8 cellular contexts compared by ENCODE assay signal in genomic region chrX:24395775-24396174, GRCh38. TPM values are rescaled to one million over a fixed set of nuclear protein-coding genes. Genes with fewer than 3 reads are reported as not detected.
DNase-seq lines count a peak whose midpoint lies in the region; ATAC-seq and TF ChIP-seq lines count a peak whose summit lies in the region.

No MANE protein-coding gene starts in this region.

- ATAC-seq in HG02970 (IDR thresholded peaks at IDR 0.05; ENCODE audit: low FRiP score, unreplicated experiment) (peak; percentile 66), activated B cell treated with CpG ODN at 0.5 μM for 24 hours (ENCODE audit: low read depth) (peak; percentile 70), upper lobe of right lung (peak; percentile 92)

- peak; percentile 49 for TF ChIP-seq CTCF in activated B cell treated with CpG ODN at 0.5 μM for 24 hours (IDR thresholded peaks at IDR 0.05)
- TF ChIP-seq CTCF in endodermal cell (conservative IDR thresholded peaks at IDR 0.05) = peak; percentile 92
- TF ChIP-seq CTCF in upper lobe of right lung (IDR thresholded peaks at IDR 0.05) = peak; percentile 65

- no peaks in the 10 kb centered on the region for H3K9me3 ChIP-seq in endodermal cell (ENCODE audit: control insufficient read depth, low read length)
- no peaks in the 10 kb centered on the region for H3K9me3 ChIP-seq in upper lobe of right lung

- peaks cover 5% of the 10 kb centered on the region for H3K27me3 Mint-ChIP-seq in activated B cell treated with CpG ODN at 0.5 μM for 24 hours
- peaks cover 18% of the 10 kb centered on the region for H3K27me3 Mint-ChIP-seq in endodermal cell (ENCODE audit: insufficient read depth)

- no peak overlapping the region for H3K4me3 Mint-ChIP-seq in activated B cell treated with CpG ODN at 0.5 μM for 24 hours
- H3K4me3 Mint-ChIP-seq in endodermal cell = no peak overlapping the region

- H3K9me3 Mint-ChIP-seq in activated B cell treated with CpG ODN at 0.5 μM for 24 hours (no peaks in the 10 kb centered on the region), endodermal cell (no peaks in the 10 kb centered on the region)

- no peak overlapping the region for H3K27ac Mint-ChIP-seq in activated B cell treated with CpG ODN at 0.5 μM for 24 hours
- no peak overlapping the region for H3K27ac Mint-ChIP-seq in endodermal cell

- POLR2A ChIA-PET in activated B cell treated with CpG ODN at 0.5 μM for 24 hours (lab: Charles Lee) = interaction anchor here (1.0 kb wide), 1 partner anchor 84 kb away, joined by 3 read pairs; no protein-coding TSS in a partner anchor

- DNase-seq in activated gamma-delta T cell treated with Interleukin-2 at 50 U/mL for 16 hours = peak; percentile 28
- no peak for DNase-seq in activated gamma-delta T cell (lab: John Stamatoyannopoulos, UW)
- DNase-seq in NCI-H2196 (lab: John Stamatoyannopoulos, UW; ENCODE audit: unreplicated experiment) = peak; percentile 61
- no peak for DNase-seq in activated B cell treated with CpG ODN at 0.5 μM for 24 hours
- DNase-seq in endodermal cell = peak; percentile 84
- peak; percentile 71 for DNase-seq in midbrain (lab: John Stamatoyannopoulos, UW)
- no peak for DNase-seq in upper lobe of right lung

- H3K27me3 ChIP-seq in endodermal cell (ENCODE audit: control insufficient read depth, insufficient read depth, low read length, poor library complexity, severe bottlenecking) = no peaks in the 10 kb centered on the region
- H3K27me3 ChIP-seq in upper lobe of right lung = no peaks in the 10 kb centered on the region

- no peaks in the 10 kb centered on the region for H3K4me1 Mint-ChIP-seq in activated B cell treated with CpG ODN at 0.5 μM for 24 hours
- H3K4me1 Mint-ChIP-seq in endodermal cell = peaks cover 4% of the 10 kb centered on the region

- no peak overlapping the region for H3K4me3 ChIP-seq in endodermal cell (ENCODE audit: low read length)
- H3K4me3 ChIP-seq in upper lobe of right lung = no peak overlapping the region

- no peaks in the 10 kb centered on the region for H3K36me3 Mint-ChIP-seq in activated B cell treated with CpG ODN at 0.5 μM for 24 hours (ENCODE audit: low read depth)
- no peaks in the 10 kb centered on the region for H3K36me3 Mint-ChIP-seq in endodermal cell (ENCODE audit: low read depth)

- H3K27ac ChIP-seq in endodermal cell (ENCODE audit: low read depth, low read length) (no peak overlapping the region), upper lobe of right lung (no peak overlapping the region)

- intact Hi-C loops in activated B cell treated with CpG ODN at 0.5 μM for 24 hours (cut with micrococcal nuclease) (loop anchor here (1.0 to 10.0 kb wide), 3 partner anchors 104 to 749 kb away; no protein-coding TSS in a partner anchor), upper lobe of right lung (cut with DNase I) (loop anchor here (10.0 kb wide), 1 partner anchor 109 kb away; no protein-coding TSS in a partner anchor)

- H3K4me1 ChIP-seq in endodermal cell (ENCODE audit: control insufficient read depth, insufficient read depth, low read length) (no peaks in the 10 kb centered on the region), upper lobe of right lung (peaks cover 5% of the 10 kb centered on the region)

- 6% methylated on average over 4 of the region's 4 CpGs; no CpG with 5 or more reads in 1 of the 2 experiments for WGBS in endodermal cell (ENCODE audit: insufficient coverage in 1 of 2, insufficient read length in 1 of 2), 2 experiments

- no peak overlapping the region for H3K9ac ChIP-seq in endodermal cell (ENCODE audit: extremely low read depth, low read length, poor library complexity, severe bottlenecking)

- CTCF ChIA-PET in activated B cell treated with CpG ODN at 0.5 μM for 24 hours (lab: Charles Lee) = interaction anchor here (0.6 to 8.7 kb wide), 9 partner anchors 27 to 748 kb away, joined by 3 to 172 read pairs (median 4); no protein-coding TSS in a partner anchor

- no peaks in the 10 kb centered on the region for H3K36me3 ChIP-seq in endodermal cell (ENCODE audit: control insufficient read depth, insufficient read depth, low read length)
- no peaks in the 10 kb centered on the region for H3K36me3 ChIP-seq in upper lobe of right lung

RNA-seq across cellular contexts. Expression of gene SUPT20HL1, which starts 35.3 kb away (rescaled TPM):
- total RNA-seq in activated B cell treated with CpG ODN at 0.5 μM for 24 hours (not detected in 2 replicates), endodermal cell (under 1 TPM in 1 of 2 donors, not detected in 1; 0.09 TPM), upper lobe of right lung (not detected)
- not detected for polyA plus RNA-seq in endodermal cell (2013, experiment 1 of 2)
- polyA plus RNA-seq in endodermal cell (2013, experiment 2 of 2) = not detected

Comparison
In these comparisons a context has a peak if more than half of its experiments do, and no peak if none do; other contexts are left out.
1. DNase-seq: peak in activated gamma-delta T cell treated with Interleukin-2 at 50 U/mL for 16 hours (single experiment), NCI-H2196 (single experiment), endodermal cell (single experiment) and midbrain (single experiment); none in activated gamma-delta T cell (single experiment), activated B cell treated with CpG ODN at 0.5 μM for 24 hours (single experiment) and upper lobe of right lung (single experiment).
2. Peak in every context shown above with its lines, with median percentiles within 50 percentile points of each other: ATAC-seq and CTCF ChIP-seq.